Comparison of ENCODE assay signal across 7 cellular contexts in genomic region chr4:134622621-134623310, GRCh38.
DNase-seq lines count a peak whose midpoint lies in the region; ATAC-seq, FAIRE-seq and TF ChIP-seq lines count a peak whose summit lies in the region.
"Not testable (repeated sequence)": the region's sequence is repeated elsewhere in the genome, so short reads cannot be mapped to it uniquely, and the experiment has no call there.

No MANE protein-coding gene starts in this region.

- not testable (repeated sequence) for H3K36me3 ChIP-seq in HUES64 (ENCODE audit: insufficient read depth, low read length); kidney (ENCODE audit: control insufficient read depth in 1 of 2, insufficient read depth in 2 of 2, low read length in 2 of 2); mucosa of descending colon (ENCODE audit: low read depth)

- H3K27ac Mint-ChIP-seq in progenitor cell of endocrine pancreas = peak overlapping the region; percentile 88

- not testable (repeated sequence) for H3K4me3 ChIP-seq in HUES64 (ENCODE audit: low read length); fibroblast of pulmonary artery (replicated peaks; ENCODE audit: low read depth, low read length); mucosa of descending colon
- H3K4me3 ChIP-seq in kidney (ENCODE audit: low read length in 2 of 2) = peak overlapping the region; percentile 38 to 41

- intact Hi-C loops in kidney (cut with DNase I); mucosa of descending colon (cut with DNase I, micrococcal nuclease): not testable (repeated sequence)

- WGBS in HUES64 = 79% methylated on average over 12 of the region's 12 CpGs

- H3K27ac ChIP-seq in HUES64 (ENCODE audit: low read depth, low read length) = peak overlapping the region; percentile 91
- peak overlapping the region in 1 of 2 donors; percentile 77 for H3K27ac ChIP-seq in kidney (ENCODE audit: low read depth in 2 of 2, low read length in 2 of 2)

- peak overlapping the region; percentile 25; the same call in 1 of the 2 replicates for H3K9ac ChIP-seq in HUES64 (ENCODE audit: low read depth, low read length)
- H3K9ac ChIP-seq in kidney (ENCODE audit: low read length in 2 of 2) = peak overlapping the region in 1 of 2 donors; percentile 46

- H3K9me3 Mint-ChIP-seq in progenitor cell of endocrine pancreas (ENCODE audit: low read depth) = not testable (repeated sequence)

- H3K4me1 ChIP-seq in HUES64 (ENCODE audit: insufficient read depth, low read length) = peaks cover 47% of the 10 kb centered on the region
- not testable (repeated sequence) for H3K4me1 ChIP-seq in kidney (ENCODE audit: control insufficient read depth in 1 of 2, insufficient read depth in 1 of 2, low read depth in 1 of 2, low read length in 2 of 2)
- H3K4me1 ChIP-seq in mucosa of descending colon (ENCODE audit: low read depth) = peaks cover 11% of the 10 kb centered on the region

- TF ChIP-seq CTCF in fibroblast of pulmonary artery (IDR thresholded peaks at IDR 0.05; ENCODE audit: low read length, missing control alignments); kidney (IDR thresholded peaks at IDR 0.05; ENCODE audit: borderline replicate concordance, extremely low read depth, insufficient read depth); mucosa of descending colon (IDR thresholded peaks at IDR 0.05); progenitor cell of endocrine pancreas (IDR thresholded peaks at IDR 0.05; ENCODE audit: unreplicated experiment): not testable (repeated sequence)

- peak overlapping the region; percentile 14 for H3K4me3 Mint-ChIP-seq in progenitor cell of endocrine pancreas (ENCODE audit: low read depth)

- ATAC-seq in mucosa of descending colon = peak; percentile 31

- H3K27me3 ChIP-seq in HUES64 (ENCODE audit: insufficient read depth, low read length) = not testable (repeated sequence)

- not testable (repeated sequence) for FAIRE-seq in kidney (lab: Jason Lieb, UNC)

- H3K4me1 Mint-ChIP-seq in progenitor cell of endocrine pancreas (ENCODE audit: low read depth) = peaks cover 30% of the 10 kb centered on the region

- not testable (repeated sequence) for H3K36me3 Mint-ChIP-seq in progenitor cell of endocrine pancreas (ENCODE audit: insufficient read depth)

- H3K27me3 Mint-ChIP-seq in progenitor cell of endocrine pancreas = not testable (repeated sequence)

- not testable (repeated sequence) for H3K9me3 ChIP-seq in HUES64 (ENCODE audit: insufficient read depth, low read depth, low read length); kidney (ENCODE audit: control insufficient read depth in 1 of 2, low read length in 2 of 2); mucosa of descending colon

- DNase-seq in ELF-1 (ENCODE audit: low read depth, low spot score) (peak; percentile 42), amniotic epithelial cell (ENCODE audit: low read depth) (peak; percentile 40), fibroblast of pulmonary artery (ENCODE audit: low read depth) (peak; percentile 6), mucosa of descending colon (peak in 1 of 3 donors; percentile 18)
- DNase-seq in kidney; progenitor cell of endocrine pancreas (ENCODE audit: low spot score, unreplicated experiment): not testable (repeated sequence)
